In the genomic region with DNA sequence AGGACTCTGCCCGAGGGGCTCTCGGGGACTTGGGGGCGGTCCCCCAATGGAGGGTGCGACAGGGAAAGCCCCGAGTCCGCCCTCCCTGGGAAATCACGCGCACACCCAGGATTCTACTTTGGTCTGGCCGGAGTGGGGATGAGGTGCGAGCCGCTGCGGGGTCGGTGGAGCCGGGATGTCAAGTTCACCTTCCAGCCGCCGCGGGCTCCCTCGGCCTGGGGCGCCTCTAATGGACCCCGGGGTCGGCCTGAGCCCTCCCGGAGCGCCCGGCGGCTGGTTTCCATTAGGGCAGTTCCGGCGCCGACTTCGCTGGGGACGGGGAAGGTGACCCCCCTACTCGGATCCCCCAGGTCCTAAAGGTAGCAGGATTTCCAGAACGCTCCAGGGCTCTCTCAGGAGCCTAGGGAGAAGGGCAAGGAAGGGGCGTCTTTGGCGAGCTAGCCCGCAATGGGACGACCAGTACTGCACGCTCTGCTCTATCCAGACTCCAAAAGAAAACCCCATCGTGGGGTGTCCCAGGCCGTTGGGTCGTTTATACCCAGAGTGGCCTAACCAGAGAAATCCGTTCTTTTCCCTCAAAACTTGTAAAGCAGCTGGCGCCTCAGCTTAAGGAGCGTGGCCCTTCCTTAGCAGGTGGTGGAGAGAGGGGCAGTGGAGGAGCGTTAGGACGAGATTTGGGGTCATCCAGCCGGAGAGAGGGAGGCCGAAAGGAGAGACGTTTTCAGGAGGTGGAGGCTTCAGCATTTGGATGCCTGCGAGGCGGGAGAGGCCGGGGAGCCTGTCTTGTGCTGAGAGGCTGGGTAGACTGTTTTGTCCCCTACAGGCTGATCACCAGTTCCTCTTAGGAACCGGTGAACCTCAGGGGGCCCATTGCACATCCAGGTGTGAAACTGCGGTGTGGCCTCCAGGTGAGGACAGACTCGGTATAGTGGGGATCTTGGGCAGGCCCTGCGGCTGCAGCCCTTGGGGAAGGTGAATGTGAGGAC, we compare ENCODE assay signal across 8 cellular contexts. TPM values are rescaled to one million over a fixed set of nuclear protein-coding genes. Genes with fewer than 3 reads are reported as not detected.
DNase-seq lines count a peak whose midpoint lies in the region; ATAC-seq and TF ChIP-seq lines count a peak whose summit lies in the region.

No MANE protein-coding gene starts in this region.

- intact Hi-C loops in activated CD8-positive, alpha-beta T cell treated with anti-CD3 and anti-CD28 coated beads for 36 hours (cut with micrococcal nuclease), result no loop called here
- intact Hi-C loops in transverse colon (cut with DNase I; ENCODE audit: low total_unique reads), result no loop called here

- peak overlapping the region; percentile 94 for H3K56ac ChIP-seq in mesendoderm (ENCODE audit: low read length)

- H3K27ac ChIP-seq in cingulate gyrus (ENCODE audit: low read depth, low read length) (peak overlapping the region; percentile 19), mesendoderm (ENCODE audit: low read depth, low read length) (no peak overlapping the region), transverse colon (peak overlapping the region in 3 of 4 donors; percentile 57 to 72 (median 62))

- WGBS in mesendoderm (ENCODE audit: extremely low coverage, insufficient coverage, low lambda C conversion rate), result no CpG with 5 or more reads among the region's 55 CpGs
- WGBS in transverse colon (ENCODE audit: low coverage in 1 of 2), 2 donors, result 42 to 82% methylated on average over 6 to 38 of the region's 55 CpGs

- no peaks in the 10 kb centered on the region for H3K79me2 ChIP-seq in mesendoderm (ENCODE audit: control insufficient read depth, insufficient read depth, low read length)

- H4K5ac ChIP-seq in mesendoderm (ENCODE audit: low read length), result no peak overlapping the region

- H3K4me3 Mint-ChIP-seq in activated CD8-positive, alpha-beta T cell treated with anti-CD3 and anti-CD28 coated beads for 36 hours, result peak overlapping the region; percentile 42
- no peak overlapping the region for H3K4me3 Mint-ChIP-seq in activated CD8-positive, alpha-beta T cell treated with anti-CD3 and anti-CD28 coated beads, Interleukin-2, amount 10 ng/mL, durations not matched to agents 7 days and 5 days

- peak overlapping the region; percentile 76 for H3K4ac ChIP-seq in mesendoderm (ENCODE audit: low read depth, low read length)

- DNase-seq in activated CD8-positive, alpha-beta T cell treated with anti-CD3 and anti-CD28 coated beads for 36 hours, result no peak
- DNase-seq in activated CD8-positive, alpha-beta T cell treated with anti-CD3 and anti-CD28 coated beads, Interleukin-2, amount 10 ng/mL, durations not matched to agents 7 days and 5 days, result no peak
- DNase-seq in mesendoderm (peak; percentile 83), transverse colon (no peak), NCI-H128 (lab: John Stamatoyannopoulos, UW; ENCODE audit: unreplicated experiment) (no peak)

- in situ Hi-C loops in transverse colon (cut with MboI; ENCODE audit: low pct_ligation_motif_present in 1 of 4, low pct_unique_long_range_greater_than_20kb in 1 of 4, low sequenced_read_pairs in 3 of 4), result no loop called here

- H3K79me1 ChIP-seq in mesendoderm (ENCODE audit: low read length), result peaks cover 2% of the 10 kb centered on the region

- H3K4me1 Mint-ChIP-seq in activated CD8-positive, alpha-beta T cell treated with anti-CD3 and anti-CD28 coated beads for 36 hours (ENCODE audit: low read depth), result peaks cover 35% of the 10 kb centered on the region
- H3K4me1 Mint-ChIP-seq in activated CD8-positive, alpha-beta T cell treated with anti-CD3 and anti-CD28 coated beads, Interleukin-2, amount 10 ng/mL, durations not matched to agents 7 days and 5 days (ENCODE audit: low read depth), result peaks cover 10% of the 10 kb centered on the region

- H2BK120ac ChIP-seq in mesendoderm (ENCODE audit: low read depth, low read length), result peak overlapping the region; percentile 74

- peak overlapping the region; percentile 89 for H3K23ac ChIP-seq in mesendoderm (ENCODE audit: low read length)

- peak overlapping the region; percentile 92 for H3K9ac ChIP-seq in mesendoderm (ENCODE audit: low read length)

- H3K36me3 ChIP-seq in mesendoderm (ENCODE audit: control insufficient read depth, insufficient read depth, low read length) (no peaks in the 10 kb centered on the region), transverse colon (no peaks in the 10 kb centered on the region)

- no peak overlapping the region for H2BK15ac ChIP-seq in mesendoderm (replicated peaks; ENCODE audit: low read depth)

- H3K9me3 ChIP-seq in transverse colon, result no peaks in the 10 kb centered on the region

- H3K27me3 Mint-ChIP-seq in activated CD8-positive, alpha-beta T cell treated with anti-CD3 and anti-CD28 coated beads for 36 hours, result peaks cover 30% of the 10 kb centered on the region
- peaks cover 57% of the 10 kb centered on the region for H3K27me3 Mint-ChIP-seq in activated CD8-positive, alpha-beta T cell treated with anti-CD3 and anti-CD28 coated beads, Interleukin-2, amount 10 ng/mL, durations not matched to agents 7 days and 5 days (ENCODE audit: low read depth)

- H3K9me3 Mint-ChIP-seq in activated CD8-positive, alpha-beta T cell treated with anti-CD3 and anti-CD28 coated beads for 36 hours, result peaks cover 4% of the 10 kb centered on the region
- no peaks in the 10 kb centered on the region for H3K9me3 Mint-ChIP-seq in activated CD8-positive, alpha-beta T cell treated with anti-CD3 and anti-CD28 coated beads, Interleukin-2, amount 10 ng/mL, durations not matched to agents 7 days and 5 days (ENCODE audit: insufficient read depth)

- no peak overlapping the region for H3K27ac Mint-ChIP-seq in activated CD8-positive, alpha-beta T cell treated with anti-CD3 and anti-CD28 coated beads for 36 hours
- no peak overlapping the region for H3K27ac Mint-ChIP-seq in activated CD8-positive, alpha-beta T cell treated with anti-CD3 and anti-CD28 coated beads, Interleukin-2, amount 10 ng/mL, durations not matched to agents 7 days and 5 days

- H3K4me2 ChIP-seq in mesendoderm (ENCODE audit: low read length), result peak overlapping the region; percentile 87

- H2BK5ac ChIP-seq in mesendoderm (ENCODE audit: low read length), result peak overlapping the region; percentile 35

- TF ChIP-seq CTCF in activated CD8-positive, alpha-beta T cell treated with anti-CD3 and anti-CD28 coated beads for 36 hours (IDR thresholded peaks at IDR 0.05), result no peak
- TF ChIP-seq CTCF in transverse colon (IDR thresholded peaks at IDR 0.05), result no peak

- no peak for TF ChIP-seq EP300 in transverse colon (IDR thresholded peaks at IDR 0.05; ENCODE audit: low read depth)

- peak overlapping the region; percentile 1 for H4K8ac ChIP-seq in mesendoderm (ENCODE audit: low read depth, low read length)

- peak overlapping the region; percentile 94 for H3K18ac ChIP-seq in mesendoderm (ENCODE audit: low read length)

- H2AK5ac ChIP-seq in mesendoderm (ENCODE audit: low read length), result peak overlapping the region; percentile 9

- peak overlapping the region; percentile 70 for H3K4me3 ChIP-seq in mesendoderm (ENCODE audit: low read length)
- H3K4me3 ChIP-seq in transverse colon, result peak overlapping the region; percentile 22 to 38 (median 33)

- H3K4me1 ChIP-seq in mesendoderm (ENCODE audit: control insufficient read depth, low read depth, low read length), result peaks cover 15% of the 10 kb centered on the region
- H3K4me1 ChIP-seq in transverse colon, result peaks cover 10 to 19% (median 17%) of the 10 kb centered on the region in 4 donors

- POLR2A ChIA-PET in activated CD8-positive, alpha-beta T cell treated with anti-CD3 and anti-CD28 coated beads for 36 hours (lab: Charles Lee), result interaction anchor here (0.5 to 1.0 kb wide), 3 partner anchors 22 to 109 kb away, joined by 3 to 7 read pairs (median 3); a partner anchor contains a TSS
- POLR2A ChIA-PET in activated CD8-positive, alpha-beta T cell treated with anti-CD3 and anti-CD28 coated beads, Interleukin-2, amount 10 ng/mL, durations not matched to agents 7 days and 5 days (lab: Charles Lee), result interaction anchor here (0.5 kb wide), 1 partner anchor 31 kb away, joined by 4 read pairs; no protein-coding TSS in a partner anchor

- TF ChIP-seq POLR2A in transverse colon (IDR thresholded peaks at IDR 0.05), result no peak

- no peak for ATAC-seq in activated CD8-positive, alpha-beta T cell treated with anti-CD3 and anti-CD28 coated beads for 36 hours
- no peak for ATAC-seq in activated CD8-positive, alpha-beta T cell treated with anti-CD3 and anti-CD28 coated beads, Interleukin-2, amount 10 ng/mL, durations not matched to agents 7 days and 5 days
- ATAC-seq in HG03039 (IDR thresholded peaks at IDR 0.05; ENCODE audit: unreplicated experiment), result no peak
- ATAC-seq in GM18520 (IDR thresholded peaks at IDR 0.05; ENCODE audit: unreplicated experiment), result no peak

- H3K27me3 ChIP-seq in mesendoderm (ENCODE audit: insufficient read depth, low read length, poor library complexity) (no peaks in the 10 kb centered on the region), transverse colon (peaks cover 65% of the 10 kb centered on the region)

- no peaks in the 10 kb centered on the region for H3K36me3 Mint-ChIP-seq in activated CD8-positive, alpha-beta T cell treated with anti-CD3 and anti-CD28 coated beads for 36 hours (ENCODE audit: low read depth)
- no peaks in the 10 kb centered on the region for H3K36me3 Mint-ChIP-seq in activated CD8-positive, alpha-beta T cell treated with anti-CD3 and anti-CD28 coated beads, Interleukin-2, amount 10 ng/mL, durations not matched to agents 7 days and 5 days (ENCODE audit: low read depth)

- CTCF ChIA-PET in activated CD8-positive, alpha-beta T cell treated with anti-CD3 and anti-CD28 coated beads for 36 hours (lab: Charles Lee), result interaction anchor here (7.2 kb wide), 1 partner anchor 38 kb away, joined by 35 read pairs; no protein-coding TSS in a partner anchor
- CTCF ChIA-PET in activated CD8-positive, alpha-beta T cell treated with anti-CD3 and anti-CD28 coated beads, Interleukin-2, amount 10 ng/mL, durations not matched to agents 7 days and 5 days (lab: Charles Lee), result interaction anchor here (1.6 kb wide), 1 partner anchor 37 kb away, joined by 6 read pairs; no protein-coding TSS in a partner anchor

RNA-seq across cellular contexts. Expression of a gene that starts 0.9 kb away (rescaled TPM):
- under 1 TPM; 0.25 TPM for total RNA-seq in activated CD8-positive, alpha-beta T cell treated with anti-CD3 and anti-CD28 coated beads for 36 hours
- total RNA-seq in activated CD8-positive, alpha-beta T cell treated with anti-CD3 and anti-CD28 coated beads, Interleukin-2, amount 10 ng/mL, durations not matched to agents 7 days and 5 days, result under 1 TPM; 0.26 to 0.32 TPM
- polyA plus RNA-seq in mesendoderm (2013, experiment 1 of 2), result 1.5 TPM
- 1.4 TPM for polyA plus RNA-seq in mesendoderm (2013, experiment 2 of 2)
- total RNA-seq in transverse colon, result 10 to 100 TPM in 1 of 4 donors, 1 to 10 TPM in 3; 2.8 to 33.3 (median 7.1) TPM

RNA-seq across cellular contexts. Expression of a gene that starts 29.2 kb away (rescaled TPM):
- total RNA-seq in activated CD8-positive, alpha-beta T cell treated with anti-CD3 and anti-CD28 coated beads for 36 hours, result under 1 TPM; 0.16 to 0.90 TPM
- total RNA-seq in activated CD8-positive, alpha-beta T cell treated with anti-CD3 and anti-CD28 coated beads, Interleukin-2, amount 10 ng/mL, durations not matched to agents 7 days and 5 days, result under 1 TPM; 0.34 to 0.50 TPM
- polyA plus RNA-seq in mesendoderm (2013, experiment 1 of 2), result 0.32 TPM
- 0.29 TPM for polyA plus RNA-seq in mesendoderm (2013, experiment 2 of 2)
- total RNA-seq in transverse colon, result not detected
